In genomic region chr11:125457814-125458343, GRCh38 we compare ENCODE assay signal across 12 cellular contexts. TPM values are rescaled to one million over a fixed set of nuclear protein-coding genes. Genes with fewer than 3 reads are reported as not detected.
DNase-seq lines count a peak whose midpoint lies in the region; ATAC-seq and TF ChIP-seq lines count a peak whose summit lies in the region.
"Had no signal": no experiment of that assay in that cellular context is flagged by ENCODE, and none has a peak within 500 bp of the region (broad histone marks: within the 10 kb centered on the region; RNA-seq: fewer than 3 reads in every experiment).

No MANE protein-coding gene starts in this region.

- peak overlapping the region; percentile 62 for H2AFZ ChIP-seq in parathyroid adenoma

- in situ Hi-C loops in astrocyte of the spinal cord (cut with HindIII; ENCODE audit: low sequenced_read_pairs), result no loop called here

- H3K27me3 Mint-ChIP-seq in stimulated activated naive CD8-positive, alpha-beta T cell treated with anti-CD3 and anti-CD28 coated beads, Interleukin-15, amount 100 ng/mL, for 72 hours, result no peaks in the 10 kb centered on the region

- H3K27ac ChIP-seq in right atrium auricular region (peak overlapping the region; percentile 53 to 73), parathyroid adenoma (no peak overlapping the region), esophagus muscularis mucosa (replicated peaks in 1 of 4) (peak overlapping the region in 2 of 4 donors; percentile 33 to 39)
- H3K27ac ChIP-seq: C4-2B, foreskin keratinocyte, SK-N-MC had no signal

- H3K9me3 ChIP-seq in right atrium auricular region, result no peaks in the 10 kb centered on the region
- H3K9me3 ChIP-seq in parathyroid adenoma (ENCODE audit: control insufficient read depth, low read length), result no peaks in the 10 kb centered on the region
- H3K9me3 ChIP-seq in esophagus muscularis mucosa, result no peaks in the 10 kb centered on the region

- no peak overlapping the region for H3K9ac ChIP-seq in parathyroid adenoma

- H3K4me3 ChIP-seq in astrocyte of the spinal cord (ENCODE audit: low read depth, low read length), result no peak overlapping the region
- H3K4me3 ChIP-seq in right atrium auricular region, result no peak overlapping the region
- no peak overlapping the region for H3K4me3 ChIP-seq in parathyroid adenoma (ENCODE audit: low read depth, low read length)
- no peak overlapping the region for H3K4me3 ChIP-seq in esophagus muscularis mucosa
- H3K4me3 ChIP-seq: SK-N-MC had no signal

- H3K4me1 Mint-ChIP-seq in stimulated activated naive CD8-positive, alpha-beta T cell treated with anti-CD3 and anti-CD28 coated beads, Interleukin-15, amount 100 ng/mL, for 72 hours, result no peaks in the 10 kb centered on the region

- WGBS in esophagus muscularis mucosa, result 35% methylated on average over 12 of the region's 12 CpGs

- H3K79me2 ChIP-seq in parathyroid adenoma, result no peaks in the 10 kb centered on the region

- no peak for ATAC-seq in stimulated activated naive CD8-positive, alpha-beta T cell treated with anti-CD3 and anti-CD28 coated beads, Interleukin-15, amount 100 ng/mL, for 72 hours
- no peak for ATAC-seq in GM19395 (IDR thresholded peaks at IDR 0.05; ENCODE audit: unreplicated experiment)
- ATAC-seq: foreskin keratinocyte had no signal

- DNase-seq in C1 segment of cervical spinal cord (lab: John Stamatoyannopoulos, UW), result peak in 12 of 14 donors; percentile 39 to 86 (median 60)
- peak; percentile 86 for DNase-seq in astrocyte of the spinal cord (ENCODE audit: low read depth, low spot score)
- peak; percentile 83 for DNase-seq in right atrium auricular region (ENCODE audit: low spot score)
- no peak for DNase-seq in stimulated activated naive CD8-positive, alpha-beta T cell treated with anti-CD3 and anti-CD28 coated beads, Interleukin-15, amount 100 ng/mL, for 72 hours
- no peak for DNase-seq in NCI-H128 (lab: John Stamatoyannopoulos, UW; ENCODE audit: unreplicated experiment)
- DNase-seq in esophagus muscularis mucosa (ENCODE audit: extremely low spot score), result no peak
- DNase-seq: foreskin keratinocyte, NCI-H1105 had no signal

- H3K4me3 Mint-ChIP-seq in stimulated activated naive CD8-positive, alpha-beta T cell treated with anti-CD3 and anti-CD28 coated beads, Interleukin-15, amount 100 ng/mL, for 72 hours, result no peak overlapping the region

- peaks cover 0 to 10% of the 10 kb centered on the region in 2 donors for H3K4me1 ChIP-seq in right atrium auricular region
- H3K4me1 ChIP-seq in parathyroid adenoma, result no peaks in the 10 kb centered on the region
- H3K4me1 ChIP-seq in esophagus muscularis mucosa, result peaks cover 8 to 11% (median 10%) of the 10 kb centered on the region in 4 donors
- H3K4me1 ChIP-seq: foreskin keratinocyte had no signal

- H3K27me3 ChIP-seq in right atrium auricular region (no peaks in the 10 kb centered on the region), parathyroid adenoma (ENCODE audit: control insufficient read depth, insufficient read depth, low read length) (no peaks in the 10 kb centered on the region), esophagus muscularis mucosa (no peaks in the 10 kb centered on the region)
- H3K27me3 ChIP-seq: foreskin keratinocyte had no signal

- no peak for TF ChIP-seq EP300 in esophagus muscularis mucosa (IDR thresholded peaks at IDR 0.05)

- H3K27ac Mint-ChIP-seq in stimulated activated naive CD8-positive, alpha-beta T cell treated with anti-CD3 and anti-CD28 coated beads, Interleukin-15, amount 100 ng/mL, for 72 hours, result no peak overlapping the region

- H3K4me2 ChIP-seq in parathyroid adenoma (ENCODE audit: low read length), result no peak overlapping the region

- TF ChIP-seq POLR2A in esophagus muscularis mucosa (IDR thresholded peaks at IDR 0.05; ENCODE audit: low read depth), result no peak

- H3K9me3 Mint-ChIP-seq in stimulated activated naive CD8-positive, alpha-beta T cell treated with anti-CD3 and anti-CD28 coated beads, Interleukin-15, amount 100 ng/mL, for 72 hours, result no peaks in the 10 kb centered on the region

- H3K36me3 ChIP-seq in right atrium auricular region, result no peaks in the 10 kb centered on the region
- no peaks in the 10 kb centered on the region for H3K36me3 ChIP-seq in parathyroid adenoma (ENCODE audit: control insufficient read depth, insufficient read depth, low read length)
- peaks cover 0 to 37% (median 16%) of the 10 kb centered on the region in 4 donors for H3K36me3 ChIP-seq in esophagus muscularis mucosa

- intact Hi-C loops in esophagus muscularis mucosa (cut with DNase I), result no loop called here

- TF ChIP-seq CTCF in astrocyte of the spinal cord (IDR thresholded peaks at IDR 0.05; ENCODE audit: low read depth, low read length), result no peak
- no peak for TF ChIP-seq CTCF in right atrium auricular region (IDR thresholded peaks at IDR 0.05)
- no peak for TF ChIP-seq CTCF in parathyroid adenoma (IDR thresholded peaks at IDR 0.05)
- TF ChIP-seq CTCF in esophagus muscularis mucosa (IDR thresholded peaks at IDR 0.05), result no peak

RNA-seq across cellular contexts. Expression of gene FEZ1, which starts 38.2 kb away (rescaled TPM):
- total RNA-seq in right atrium auricular region (10 to 100 TPM; 70.0 to 72.6 TPM), esophagus muscularis mucosa (10 to 100 TPM; 54.5 to 95.6 (median 76.2) TPM)

Comparison
In these comparisons a context has a peak if more than half of its experiments do, and no peak if none do; other contexts are left out.
1. DNase-seq: peak in C1 segment of cervical spinal cord (12 of 14), astrocyte of the spinal cord (single experiment) and right atrium auricular region (single experiment); none in stimulated activated naive CD8-positive, alpha-beta T cell treated with anti-CD3 and anti-CD28 coated beads, Interleukin-15, amount 100 ng/mL, for 72 hours (0 of 2), NCI-H128 (single experiment) and esophagus muscularis mucosa (single experiment).